26 cellular contexts compared by ENCODE assay signal in genomic region chr12:111826316-111826715, GRCh38.
"Had no signal": no experiment of that assay in that cellular context is flagged by ENCODE, and none has a peak within 500 bp of the region (broad histone marks: within the 10 kb centered on the region; RNA-seq: fewer than 3 reads in every experiment).

No MANE protein-coding gene starts in this region.

- H3K27ac ChIP-seq: epithelial cell of prostate, gastroesophageal sphincter, heart left ventricle, parathyroid adenoma, right lobe of liver, stomach, transverse colon, vagina had no signal

- DNase-seq: activated B cell treated with CpG ODN at 0.5 μM for 24 hours; activated CD4-positive, alpha-beta T cell treated with anti-CD3 and anti-CD28 coated beads for 36 hours; activated CD4-positive, alpha-beta T cell treated with anti-CD3 and anti-CD28 coated beads, Interleukin-2, amount 50 U/mL, for 4 hours; activated CD8-positive, alpha-beta memory T cell treated with anti-CD3 and anti-CD28 coated beads for 24 hours; activated CD8-positive, alpha-beta memory T cell treated with anti-CD3 and anti-CD28 coated beads, Interleukin-2, amount 50 U/mL, for 4 hours; activated naive CD4-positive, alpha-beta T cell; activated T-cell treated with anti-CD3 and anti-CD28 coated beads, Interleukin-2, amount 50 U/mL, for 24 hours; central memory CD4-positive, alpha-beta T cell; heart left ventricle; islet precursor cell; left cardiac atrium; nucleus accumbens; right lobe of liver; stimulated activated CD4-positive, alpha-beta T cell treated with anti-CD3 and anti-CD28 coated beads, Interleukin-15, amount 100 ng/mL, for 24 hours; stomach; T-helper 17 cell; transverse colon had no signal

- H3K27ac Mint-ChIP-seq: activated B cell treated with CpG ODN at 0.5 μM for 24 hours; activated CD4-positive, alpha-beta T cell treated with anti-CD3 and anti-CD28 coated beads for 36 hours; activated naive CD8-positive, alpha-beta T cell; activated T-cell treated with anti-CD3 and anti-CD28 coated beads, Interleukin-2, amount 50 U/mL, for 24 hours; activated T-helper 2 cell treated with anti-CD3 and anti-CD28 coated beads, Interferon-gamma antibody, Interleukin-2, Interleukin-4, amounts not matched to agents 10 μg/mL and 5 μg/mL and 100 μg/mL, durations not matched to agents 14 hours and 24 hours and 36 hours; nephron; stimulated activated memory B cell treated with anti-CD40 and anti-IgM and Interleukin-4, amounts not matched to agents 10 μg/mL and 1 μg/mL and 100 μg/mL, for 72 hours; T-helper 17 cell had no signal

- H3K36me3 ChIP-seq: gastroesophageal sphincter, heart left ventricle, right lobe of liver, stomach, transverse colon, vagina had no signal

- H3K9ac ChIP-seq: parathyroid adenoma had no signal

- H3K27me3 Mint-ChIP-seq: stimulated activated memory B cell treated with anti-CD40 and anti-IgM and Interleukin-4, amounts not matched to agents 10 μg/mL and 1 μg/mL and 100 μg/mL, for 72 hours had no signal

- ATAC-seq: activated CD4-positive, alpha-beta T cell treated with anti-CD3 and anti-CD28 coated beads for 36 hours; gastroesophageal sphincter; heart left ventricle; left cardiac atrium; stimulated activated memory B cell treated with anti-CD40 and anti-IgM and Interleukin-4, amounts not matched to agents 10 μg/mL and 1 μg/mL and 100 μg/mL, for 72 hours; T-helper 17 cell had no signal

- H3K9me3 Mint-ChIP-seq: activated T-cell treated with anti-CD3 and anti-CD28 coated beads, Interleukin-2, amount 50 U/mL, for 24 hours; activated T-helper 2 cell treated with anti-CD3 and anti-CD28 coated beads, Interferon-gamma antibody, Interleukin-2, Interleukin-4, amounts not matched to agents 10 μg/mL and 5 μg/mL and 100 μg/mL, durations not matched to agents 14 hours and 24 hours and 36 hours; nephron; stimulated activated memory B cell treated with anti-CD40 and anti-IgM and Interleukin-4, amounts not matched to agents 10 μg/mL and 1 μg/mL and 100 μg/mL, for 72 hours had no signal

- H3K4me1 ChIP-seq: gastroesophageal sphincter, parathyroid adenoma, right lobe of liver, vagina had no signal

- H3K27me3 ChIP-seq: gastroesophageal sphincter, heart left ventricle, right lobe of liver, stomach, transverse colon, vagina had no signal

- H3K9me3 ChIP-seq: gastroesophageal sphincter, heart left ventricle, right lobe of liver, stomach, transverse colon, vagina had no signal

- H3K4me1 Mint-ChIP-seq: activated B cell treated with CpG ODN at 0.5 μM for 24 hours; activated CD4-positive, alpha-beta T cell treated with anti-CD3 and anti-CD28 coated beads for 36 hours; nephron; stimulated activated memory B cell treated with anti-CD40 and anti-IgM and Interleukin-4, amounts not matched to agents 10 μg/mL and 1 μg/mL and 100 μg/mL, for 72 hours; T-helper 17 cell had no signal

- H3K4me3 ChIP-seq: gastroesophageal sphincter, heart left ventricle, right lobe of liver, smooth muscle cell, stomach, transverse colon, vagina had no signal

- H3K36me3 Mint-ChIP-seq: activated naive CD8-positive, alpha-beta T cell; stimulated activated memory B cell treated with anti-CD40 and anti-IgM and Interleukin-4, amounts not matched to agents 10 μg/mL and 1 μg/mL and 100 μg/mL, for 72 hours had no signal

- H3K4me3 Mint-ChIP-seq: activated B cell treated with CpG ODN at 0.5 μM for 24 hours; activated CD4-positive, alpha-beta T cell treated with anti-CD3 and anti-CD28 coated beads for 36 hours; activated naive CD8-positive, alpha-beta T cell; activated T-cell treated with anti-CD3 and anti-CD28 coated beads, Interleukin-2, amount 50 U/mL, for 24 hours; nephron; stimulated activated memory B cell treated with anti-CD40 and anti-IgM and Interleukin-4, amounts not matched to agents 10 μg/mL and 1 μg/mL and 100 μg/mL, for 72 hours; T-helper 17 cell had no signal
